Comparison of ENCODE assay signal across 13 cellular contexts in genomic region chr3:159672728-159673471, GRCh38.
A peak's percentile ranks its signal among the peaks of the same experiment; 100 is the strongest.
DNase-seq lines count a peak whose midpoint lies in the region; ATAC-seq and TF ChIP-seq lines count a peak whose summit lies in the region.
"Had no signal": no experiment of that assay in that cellular context is flagged by ENCODE, and none has a peak within 500 bp of the region (broad histone marks: within the 10 kb centered on the region; RNA-seq: fewer than 3 reads in every experiment).

No MANE protein-coding gene starts in this region.

- H3K27ac Mint-ChIP-seq in WTC11: no peak overlapping the region; the same call in 1 of the 2 replicates
- no peak overlapping the region for H3K27ac Mint-ChIP-seq in activated naive CD4-positive, alpha-beta T cell treated with anti-CD3 and anti-CD28 coated beads for 36 hours
- H3K27ac Mint-ChIP-seq: activated naive CD8-positive, alpha-beta T cell treated with anti-CD3 and anti-CD28 coated beads for 36 hours; mesothelial cell of epicardium had no signal

- H3K18ac ChIP-seq in mesenchymal stem cell (ENCODE audit: low read depth in 1 of 2, low read length in 2 of 2): no peak overlapping the region

- ATAC-seq in GM18858 (IDR thresholded peaks at IDR 0.05; ENCODE audit: unreplicated experiment): peak; percentile 42
- peak; percentile 48 for ATAC-seq in HG03025 (IDR thresholded peaks at IDR 0.05; ENCODE audit: low FRiP score, unreplicated experiment)
- peak; percentile 92 for ATAC-seq in WTC11
- ATAC-seq in GM18907 (IDR thresholded peaks at IDR 0.05; ENCODE audit: unreplicated experiment): no peak

- H3K79me1 ChIP-seq in mesenchymal stem cell (replicated peaks; ENCODE audit: low read length, poor library complexity, severe bottlenecking): no peaks in the 10 kb centered on the region

- H3K36me3 ChIP-seq in mesenchymal stem cell (ENCODE audit: control insufficient read depth in 1 of 2, insufficient read depth in 2 of 2, low read depth in 1 of 2, low read length in 2 of 2): no peaks in the 10 kb centered on the region
- no peaks in the 10 kb centered on the region for H3K36me3 ChIP-seq in HAP-1 (replicated peaks)

- H3K27me3 ChIP-seq in mesenchymal stem cell (ENCODE audit: control insufficient read depth in 1 of 2, insufficient read depth in 1 of 2, low read length in 2 of 2) (no peaks in the 10 kb centered on the region), HAP-1 (ENCODE audit: low read depth) (no peaks in the 10 kb centered on the region)

- no peaks in the 10 kb centered on the region for H3K27me3 Mint-ChIP-seq in WTC11 (ENCODE audit: low read depth)
- no peaks in the 10 kb centered on the region for H3K27me3 Mint-ChIP-seq in activated naive CD4-positive, alpha-beta T cell treated with anti-CD3 and anti-CD28 coated beads for 36 hours (ENCODE audit: low read depth)

- H2BK15ac ChIP-seq in mesenchymal stem cell (ENCODE audit: low read depth, poor library complexity, severe bottlenecking): no peak overlapping the region

- no peak overlapping the region for H4K8ac ChIP-seq in mesenchymal stem cell (ENCODE audit: low read length)

- no peak overlapping the region for H3K4me2 ChIP-seq in mesenchymal stem cell (ENCODE audit: low read length, poor library complexity, severe bottlenecking)

- H4K91ac ChIP-seq in mesenchymal stem cell (ENCODE audit: low read length): no peak overlapping the region

- TF ChIP-seq CTCF in WTC11 (IDR thresholded peaks at IDR 0.05): no peak

- H3K4ac ChIP-seq in mesenchymal stem cell (ENCODE audit: low read depth in 1 of 2, low read length in 2 of 2): no peak overlapping the region

- H2BK5ac ChIP-seq in mesenchymal stem cell (ENCODE audit: low read depth, low read length, poor library complexity, severe bottlenecking): no peak overlapping the region

- H3K9me3 Mint-ChIP-seq in WTC11: no peaks in the 10 kb centered on the region
- no peaks in the 10 kb centered on the region for H3K9me3 Mint-ChIP-seq in activated naive CD4-positive, alpha-beta T cell treated with anti-CD3 and anti-CD28 coated beads for 36 hours
- H3K9me3 Mint-ChIP-seq: activated naive CD8-positive, alpha-beta T cell treated with anti-CD3 and anti-CD28 coated beads for 36 hours; mesothelial cell of epicardium had no signal

- no peak overlapping the region for H2BK12ac ChIP-seq in mesenchymal stem cell (ENCODE audit: low read length in 2 of 2)

- H3K4me1 ChIP-seq in mesenchymal stem cell (ENCODE audit: control insufficient read depth, insufficient read depth, low read depth, low read length) (peaks cover 6% of the 10 kb centered on the region), HAP-1 (no peaks in the 10 kb centered on the region)

- H2AFZ ChIP-seq in mesenchymal stem cell (ENCODE audit: low read depth, low read length): no peak overlapping the region

- no peak overlapping the region for H3K23ac ChIP-seq in mesenchymal stem cell (ENCODE audit: low read length in 2 of 2)

- no CpG with 5 or more reads among the region's 3 CpGs for WGBS in mesenchymal stem cell

- H2AK5ac ChIP-seq in mesenchymal stem cell (ENCODE audit: low read length, severe bottlenecking): no peak overlapping the region

- no peaks in the 10 kb centered on the region for H3K36me3 Mint-ChIP-seq in WTC11
- no peaks in the 10 kb centered on the region for H3K36me3 Mint-ChIP-seq in activated naive CD4-positive, alpha-beta T cell treated with anti-CD3 and anti-CD28 coated beads for 36 hours (ENCODE audit: low read depth)
- H3K36me3 Mint-ChIP-seq: activated naive CD8-positive, alpha-beta T cell treated with anti-CD3 and anti-CD28 coated beads for 36 hours; mesothelial cell of epicardium had no signal

- H3K14ac ChIP-seq in mesenchymal stem cell (ENCODE audit: low read length in 2 of 2): no peak overlapping the region

- intact Hi-C loops in activated naive CD4-positive, alpha-beta T cell treated with anti-CD3 and anti-CD28 coated beads for 36 hours (cut with micrococcal nuclease): no loop called here

- no peaks in the 10 kb centered on the region for H3K9me3 ChIP-seq in mesenchymal stem cell (ENCODE audit: control insufficient read depth, low read length)
- no peaks in the 10 kb centered on the region for H3K9me3 ChIP-seq in HAP-1

- H2BK120ac ChIP-seq in mesenchymal stem cell (ENCODE audit: low read depth, low read length): no peak overlapping the region

- no peak overlapping the region for H3K27ac ChIP-seq in mesenchymal stem cell (ENCODE audit: low read length, poor library complexity, severe bottlenecking)

- no peak overlapping the region for H3K9ac ChIP-seq in mesenchymal stem cell (ENCODE audit: low read length)

- H3K4me1 Mint-ChIP-seq in WTC11: peaks cover 20% of the 10 kb centered on the region
- H3K4me1 Mint-ChIP-seq in activated naive CD4-positive, alpha-beta T cell treated with anti-CD3 and anti-CD28 coated beads for 36 hours (ENCODE audit: low read depth): no peaks in the 10 kb centered on the region
- H3K4me1 Mint-ChIP-seq: activated naive CD8-positive, alpha-beta T cell treated with anti-CD3 and anti-CD28 coated beads for 36 hours had no signal

- CTCF ChIA-PET in WTC11 (lab: Charles Lee): interaction anchor here (1.5 to 1.6 kb wide), 2 partner anchors 10 to 132 kb away, joined by 4 to 5 read pairs; no protein-coding TSS in a partner anchor
- CTCF ChIA-PET in activated naive CD4-positive, alpha-beta T cell treated with anti-CD3 and anti-CD28 coated beads for 36 hours (lab: Charles Lee): interaction anchor here (0.9 kb wide), 1 partner anchor 10 kb away, joined by 3 read pairs; no protein-coding TSS in a partner anchor

- POLR2A ChIA-PET in WTC11 (lab: Charles Lee): no interaction called here

- H3K4me3 Mint-ChIP-seq in WTC11: no peak overlapping the region
- H3K4me3 Mint-ChIP-seq in activated naive CD4-positive, alpha-beta T cell treated with anti-CD3 and anti-CD28 coated beads for 36 hours: no peak overlapping the region
- H3K4me3 Mint-ChIP-seq: activated naive CD8-positive, alpha-beta T cell treated with anti-CD3 and anti-CD28 coated beads for 36 hours; mesothelial cell of epicardium had no signal

- DNase-seq in WTC11 (ENCODE audit: low spot score) (no peak), mesenchymal stem cell (peak; percentile 12), HAP-1 (ENCODE audit: low spot score in 2 of 2) (no peak), T-helper 9 cell (no peak)
- no peak for DNase-seq in activated naive CD4-positive, alpha-beta T cell treated with anti-CD3 and anti-CD28 coated beads for 36 hours
- DNase-seq: activated naive CD8-positive, alpha-beta T cell treated with anti-CD3 and anti-CD28 coated beads for 36 hours; COR-L47; NCI-H1436 treated with DMSO at 0.1 percent for 48 hours; T1000 had no signal

- in situ Hi-C loops in HAP-1 (cut with MboI; ENCODE audit: low sequenced_read_pairs): no loop called here

- H3K4me3 ChIP-seq in mesenchymal stem cell (ENCODE audit: insufficient read depth in 1 of 2, low read depth in 1 of 2, low read length in 2 of 2) (no peak overlapping the region), HAP-1 (no peak overlapping the region)

TF ChIP-seq in WTC11, 78 proteins besides CTCF, POLR2A, EP300 and RAD21:
- TF ChIP-seq ZNF396 (CRISPR knock-in tag; IDR thresholded peaks at IDR 0.05; ENCODE audit: borderline replicate concordance): no peak
- no peak for TF ChIP-seq ZNF671 (CRISPR knock-in tag; IDR thresholded peaks at IDR 0.05)
- TF ChIP-seq GRHL2 (CRISPR knock-in tag; IDR thresholded peaks at IDR 0.05; ENCODE audit: insufficient replicate concordance, severe bottlenecking): no peak
- no peak for TF ChIP-seq CBFB (CRISPR knock-in tag; IDR thresholded peaks at IDR 0.05; ENCODE audit: low read depth)
